In genomic region chr14:69014829-69015259, GRCh38 we compare ENCODE assay signal across 17 cellular contexts. TPM values are rescaled to one million over a fixed set of nuclear protein-coding genes. Genes with fewer than 3 reads are reported as not detected.
DNase-seq lines count a peak whose midpoint lies in the region; ATAC-seq, FAIRE-seq and TF ChIP-seq lines count a peak whose summit lies in the region.
"Had no signal": no experiment of that assay in that cellular context is flagged by ENCODE, and none has a peak within 500 bp of the region (broad histone marks: within the 10 kb centered on the region; RNA-seq: fewer than 3 reads in every experiment).

No MANE protein-coding gene starts in this region.

- TF ChIP-seq CTCF in natural killer cell (IDR thresholded peaks at IDR 0.05) = no peak
- TF ChIP-seq CTCF in kidney (IDR thresholded peaks at IDR 0.05; ENCODE audit: borderline replicate concordance, extremely low read depth, insufficient read depth) = no peak

- H3K36me3 ChIP-seq in kidney (ENCODE audit: control insufficient read depth in 1 of 2, insufficient read depth in 2 of 2, low read length in 2 of 2) = no peaks in the 10 kb centered on the region
- H3K36me3 ChIP-seq: vagina had no signal

- H3K9me3 ChIP-seq in kidney (ENCODE audit: control insufficient read depth in 1 of 2, low read length in 2 of 2) = no peaks in the 10 kb centered on the region
- H3K9me3 ChIP-seq: body of pancreas, vagina had no signal

- H3K36me3 Mint-ChIP-seq in natural killer cell treated with Interleukin-12 subunit alpha and Interleukin-12 subunit beta and Interleukin-15 and Interleukin-18, amount 100 ng/mL, for 72 hours = no peaks in the 10 kb centered on the region
- no peaks in the 10 kb centered on the region for H3K36me3 Mint-ChIP-seq in natural killer cell
- H3K36me3 Mint-ChIP-seq in activated T-helper 17 cell treated with anti-CD3 and anti-CD28 coated beads, Interleukin-2, amount 50 U/mL, for 72 hours (ENCODE audit: low read depth) = no peaks in the 10 kb centered on the region
- H3K36me3 Mint-ChIP-seq: activated naive CD4-positive, alpha-beta T cell treated with anti-CD3 and anti-CD28 coated beads, Interleukin-2, amount 50 U/mL, for 24 hours had no signal

- ATAC-seq in natural killer cell treated with Interleukin-12 subunit alpha and Interleukin-12 subunit beta and Interleukin-15 and Interleukin-18, amount 100 ng/mL, for 72 hours = peak; percentile 53 to 59
- ATAC-seq in natural killer cell (no peak), GM18909 (IDR thresholded peaks at IDR 0.05; ENCODE audit: poor library complexity, unreplicated experiment) (no peak)
- ATAC-seq in activated T-helper 17 cell treated with anti-CD3 and anti-CD28 coated beads, Interleukin-2, amount 50 U/mL, for 72 hours (replicated peaks) = peak; percentile 28
- ATAC-seq: body of pancreas had no signal

- H3K27ac ChIP-seq in kidney (ENCODE audit: low read depth in 2 of 2, low read length in 2 of 2) = no peak overlapping the region
- H3K27ac ChIP-seq: body of pancreas, vagina had no signal

- FAIRE-seq in kidney (lab: Jason Lieb, UNC) = no peak

- no peak overlapping the region for H3K9ac ChIP-seq in kidney (ENCODE audit: low read length in 2 of 2)

- no peak overlapping the region for H3K27ac Mint-ChIP-seq in natural killer cell treated with Interleukin-12 subunit alpha and Interleukin-12 subunit beta and Interleukin-15 and Interleukin-18, amount 100 ng/mL, for 72 hours
- H3K27ac Mint-ChIP-seq in natural killer cell = no peak overlapping the region
- H3K27ac Mint-ChIP-seq in activated T-helper 17 cell treated with anti-CD3 and anti-CD28 coated beads, Interleukin-2, amount 50 U/mL, for 72 hours = no peak overlapping the region

- H3K27me3 Mint-ChIP-seq in natural killer cell treated with Interleukin-12 subunit alpha and Interleukin-12 subunit beta and Interleukin-15 and Interleukin-18, amount 100 ng/mL, for 72 hours = no peaks in the 10 kb centered on the region
- H3K27me3 Mint-ChIP-seq in natural killer cell (ENCODE audit: low read depth in 2 of 2) = no peaks in the 10 kb centered on the region
- H3K27me3 Mint-ChIP-seq in activated T-helper 17 cell treated with anti-CD3 and anti-CD28 coated beads, Interleukin-2, amount 50 U/mL, for 72 hours = no peaks in the 10 kb centered on the region
- H3K27me3 Mint-ChIP-seq: activated naive CD4-positive, alpha-beta T cell treated with anti-CD3 and anti-CD28 coated beads, Interleukin-2, amount 50 U/mL, for 24 hours had no signal

- intact Hi-C loops in natural killer cell (cut with micrococcal nuclease) (no loop called here), kidney (cut with DNase I) (no loop called here)

- H3K4me1 ChIP-seq in kidney (ENCODE audit: control insufficient read depth in 1 of 2, insufficient read depth in 1 of 2, low read depth in 1 of 2, low read length in 2 of 2) = no peaks in the 10 kb centered on the region
- H3K4me1 ChIP-seq: body of pancreas, vagina had no signal

- H3K4me3 ChIP-seq in kidney (ENCODE audit: low read length in 2 of 2) = no peak overlapping the region
- H3K4me3 ChIP-seq: body of pancreas, vagina had no signal

- H3K4me3 Mint-ChIP-seq in natural killer cell treated with Interleukin-12 subunit alpha and Interleukin-12 subunit beta and Interleukin-15 and Interleukin-18, amount 100 ng/mL, for 72 hours = no peak overlapping the region
- H3K4me3 Mint-ChIP-seq in natural killer cell = no peak overlapping the region
- no peak overlapping the region for H3K4me3 Mint-ChIP-seq in activated T-helper 17 cell treated with anti-CD3 and anti-CD28 coated beads, Interleukin-2, amount 50 U/mL, for 72 hours
- H3K4me3 Mint-ChIP-seq: activated naive CD4-positive, alpha-beta T cell treated with anti-CD3 and anti-CD28 coated beads, Interleukin-2, amount 50 U/mL, for 24 hours had no signal

- H3K4me1 Mint-ChIP-seq in natural killer cell treated with Interleukin-12 subunit alpha and Interleukin-12 subunit beta and Interleukin-15 and Interleukin-18, amount 100 ng/mL, for 72 hours (ENCODE audit: low read depth in 2 of 2) = no peaks in the 10 kb centered on the region
- H3K4me1 Mint-ChIP-seq in natural killer cell = no peaks in the 10 kb centered on the region
- no peaks in the 10 kb centered on the region for H3K4me1 Mint-ChIP-seq in activated T-helper 17 cell treated with anti-CD3 and anti-CD28 coated beads, Interleukin-2, amount 50 U/mL, for 72 hours

- DNase-seq in natural killer cell treated with Interleukin-12 subunit alpha and Interleukin-12 subunit beta and Interleukin-15 and Interleukin-18, amount 100 ng/mL, for 72 hours (ENCODE audit: low spot score) = no peak
- DNase-seq in natural killer cell = no peak
- peak; percentile 48 for DNase-seq in kidney
- no peak for DNase-seq in DMS79 treated with DMSO at 0.1 percent for 48 hours (lab: John Stamatoyannopoulos, UW)
- no peak for DNase-seq in activated gamma-delta T cell treated with Interleukin-2 at 50 U/mL for 16 hours
- no peak for DNase-seq in Kasumi-1 (lab: John Stamatoyannopoulos, UW)
- DNase-seq: activated CD4-positive, alpha-beta T cell treated with anti-CD3 and anti-CD28 coated beads for 48 hours; EL; Karpas-422; NCI-H1105 treated with DMSO at 0.1 percent for 48 hours; NCI-H2171; T-helper 9 cell had no signal

- H3K9me3 Mint-ChIP-seq in natural killer cell treated with Interleukin-12 subunit alpha and Interleukin-12 subunit beta and Interleukin-15 and Interleukin-18, amount 100 ng/mL, for 72 hours = no peaks in the 10 kb centered on the region
- no peaks in the 10 kb centered on the region for H3K9me3 Mint-ChIP-seq in natural killer cell
- no peaks in the 10 kb centered on the region for H3K9me3 Mint-ChIP-seq in activated T-helper 17 cell treated with anti-CD3 and anti-CD28 coated beads, Interleukin-2, amount 50 U/mL, for 72 hours
- H3K9me3 Mint-ChIP-seq: activated naive CD4-positive, alpha-beta T cell treated with anti-CD3 and anti-CD28 coated beads, Interleukin-2, amount 50 U/mL, for 24 hours had no signal

RNA-seq across cellular contexts. Expression of gene ACTN1, which starts 35.7 kb away (rescaled TPM):
- 100 to 1,000 TPM in 1 of 2 donors, 10 to 100 TPM in 1; 40.1 to 124 TPM for total RNA-seq in natural killer cell treated with Interleukin-12 subunit alpha and Interleukin-12 subunit beta and Interleukin-15 and Interleukin-18, amount 100 ng/mL, for 72 hours
- 10 to 100 TPM; 14.9 to 39.5 (median 19.6) TPM for total RNA-seq in natural killer cell
- total RNA-seq in activated T-helper 17 cell treated with anti-CD3 and anti-CD28 coated beads, Interleukin-2, amount 50 U/mL, for 72 hours = 10 to 100 TPM; 38.3 to 54.1 TPM
- total RNA-seq in kidney = 184 TPM
- 20.1 TPM for polyA plus RNA-seq in kidney (ENCODE audit: insufficient read depth, low read depth, low replicate concordance)

Comparison
In these comparisons a context has a peak if more than half of its experiments do, and no peak if none do; other contexts are left out.
1. ATAC-seq: peak in natural killer cell treated with Interleukin-12 subunit alpha and Interleukin-12 subunit beta and Interleukin-15 and Interleukin-18, amount 100 ng/mL, for 72 hours (2 of 2) and activated T-helper 17 cell treated with anti-CD3 and anti-CD28 coated beads, Interleukin-2, amount 50 U/mL, for 72 hours (single experiment); none in natural killer cell (0 of 3) and GM18909 (single experiment).